In genomic region chr13:40129467-40129866, GRCh38 we compare ENCODE assay signal across 24 cellular contexts.
"Had no signal": no experiment of that assay in that cellular context is flagged by ENCODE, and none has a peak within 500 bp of the region (broad histone marks: within the 10 kb centered on the region; RNA-seq: fewer than 3 reads in every experiment).

No MANE protein-coding gene starts in this region.

- H3K27ac ChIP-seq: brain microvascular endothelial cell, cardiac muscle cell, SK-N-MC had no signal

- FAIRE-seq: TTC549 had no signal

- ATAC-seq: activated naive CD4-positive, alpha-beta T cell treated with anti-CD3 and anti-CD28 coated beads, Interleukin-2, amount 50 U/mL, for 72 hours; Right ventricle myocardium inferior; T-cell had no signal

- H3K9me3 Mint-ChIP-seq: activated B cell treated with CpG ODN at 0.5 μM for 24 hours had no signal

- H3K36me3 ChIP-seq: brain microvascular endothelial cell, cardiac muscle cell had no signal

- H3K4me3 Mint-ChIP-seq: activated B cell treated with CpG ODN at 0.5 μM for 24 hours; activated CD4-positive, alpha-beta memory T cell treated with anti-CD3 and anti-CD28 coated beads, Interleukin-2, amount 10 ng/mL, durations not matched to agents 7 days and 5 days; T-cell had no signal

- H3K36me3 Mint-ChIP-seq: T-cell had no signal

- H3K27ac Mint-ChIP-seq: activated B cell treated with CpG ODN at 0.5 μM for 24 hours; activated CD4-positive, alpha-beta memory T cell treated with anti-CD3 and anti-CD28 coated beads, Interleukin-2, amount 10 ng/mL, durations not matched to agents 7 days and 5 days; T-cell had no signal

- H3K27me3 ChIP-seq: brain microvascular endothelial cell, cardiac muscle cell had no signal

- DNase-seq: activated B cell treated with CpG ODN at 0.5 μM for 24 hours; activated CD4-positive, alpha-beta memory T cell treated with anti-CD3 and anti-CD28 coated beads, Interleukin-2, amount 10 ng/mL, durations not matched to agents 7 days and 5 days; activated CD4-positive, alpha-beta T cell treated with anti-CD3 and anti-CD28 coated beads for 1 hour; activated CD4-positive, alpha-beta T cell treated with anti-CD3 and anti-CD28 coated beads, Interleukin-2, amount 50 U/mL, for 1 hour; activated CD8-positive, alpha-beta memory T cell treated with anti-CD3 and anti-CD28 coated beads, Interleukin-2, amount 50 U/mL, for 48 hours; activated effector memory CD4-positive, alpha-beta T cell treated with anti-CD3 and anti-CD28 coated beads, Interleukin-2, amount 50 U/mL, for 16 hours; activated naive CD4-positive, alpha-beta T cell treated with Interleukin-2 at 50 U/mL for 16 hours; activated T-cell treated with anti-CD3 and anti-CD28 coated beads, Interleukin-2, amount 50 U/mL, for 1 hour; brain microvascular endothelial cell; NCI-H1092 treated with DMSO at 0.1 percent for 48 hours; NCI-H1417 treated with DMSO at 0.1 percent for 48 hours; NCI-H1694 treated with DMSO at 0.1 percent for 48 hours; NCI-H2029 treated with DMSO at 0.1 percent for 48 hours; NCI-H510A treated with DMSO at 0.1 percent for 48 hours; NCI-H69; RPMI8226; T-cell; T-helper 2 cell; T1000 had no signal

- H3K27me3 Mint-ChIP-seq: activated B cell treated with CpG ODN at 0.5 μM for 24 hours; activated CD4-positive, alpha-beta memory T cell treated with anti-CD3 and anti-CD28 coated beads, Interleukin-2, amount 10 ng/mL, durations not matched to agents 7 days and 5 days; T-cell had no signal

- H3K4me3 ChIP-seq: cardiac muscle cell, SK-N-MC had no signal
